ENCODE assay signal across 9 cellular contexts in genomic region chr19:5976768-5977167, GRCh38. TPM values are rescaled to one million over a fixed set of nuclear protein-coding genes. Genes with fewer than 3 reads are reported as not detected.
DNase-seq lines count a peak whose midpoint lies in the region; ATAC-seq and TF ChIP-seq lines count a peak whose summit lies in the region.
"Had no signal": no experiment of that assay in that cellular context is flagged by ENCODE, and none has a peak within 500 bp of the region (broad histone marks: within the 10 kb centered on the region; RNA-seq: fewer than 3 reads in every experiment).

No MANE protein-coding gene starts in this region.

- ATAC-seq in activated naive CD8-positive, alpha-beta T cell treated with anti-CD3 and anti-CD28 coated beads, Interleukin-2, amount 50 U/mL, for 24 hours = no peak
- ATAC-seq in left lung = no peak

- peaks cover 23 to 62% of the 10 kb centered on the region in 2 donors for H3K4me1 ChIP-seq in left lung
- H3K4me1 ChIP-seq in testis = peaks cover 19% of the 10 kb centered on the region

- no peak for DNase-seq in activated CD4-positive, alpha-beta T cell treated with anti-CD3 and anti-CD28 coated beads, Interleukin-2, amount 10 ng/mL, durations not matched to agents 24 days and 14 days
- DNase-seq in activated CD4-positive, alpha-beta T cell treated with anti-CD3 and anti-CD28 coated beads, Interleukin-2, amount 50 U/mL, for 1 hour = no peak
- DNase-seq in activated naive CD8-positive, alpha-beta T cell treated with anti-CD3 and anti-CD28 coated beads, Interleukin-2, amount 50 U/mL, for 24 hours = no peak
- no peak for DNase-seq in left lung
- DNase-seq in testis = no peak
- DNase-seq in medulla oblongata (ENCODE audit: extremely low spot score) = no peak
- DNase-seq in NCI-H1694 (lab: John Stamatoyannopoulos, UW) = no peak
- DNase-seq in CD1c-positive myeloid dendritic cell (ENCODE audit: extremely low spot score) = no peak
- DNase-seq: activated CD4-positive, CD25-positive, alpha-beta regulatory T cell treated with anti-CD3 and anti-CD28 coated beads, Interleukin-2, amount 50 U/mL, for 72 hours had no signal

- H3K4me3 Mint-ChIP-seq in activated CD4-positive, alpha-beta T cell treated with anti-CD3 and anti-CD28 coated beads, Interleukin-2, amount 10 ng/mL, durations not matched to agents 24 days and 14 days = peak overlapping the region; percentile 94
- peak overlapping the region; percentile 97 for H3K4me3 Mint-ChIP-seq in activated naive CD8-positive, alpha-beta T cell treated with anti-CD3 and anti-CD28 coated beads, Interleukin-2, amount 50 U/mL, for 24 hours

- WGBS in testis, 2 donors = 22 to 38% methylated on average over 8 of the region's 8 CpGs

- H3K27ac ChIP-seq in left lung (no peak overlapping the region), testis (no peak overlapping the region)

- TF ChIP-seq POLR2A in testis (IDR thresholded peaks at IDR 0.05) = no peak

- no peak for TF ChIP-seq CTCF in left lung (IDR thresholded peaks at IDR 0.05)
- no peak for TF ChIP-seq CTCF in testis (IDR thresholded peaks at IDR 0.05)

- H3K27me3 Mint-ChIP-seq in activated CD4-positive, alpha-beta T cell treated with anti-CD3 and anti-CD28 coated beads, Interleukin-2, amount 10 ng/mL, durations not matched to agents 24 days and 14 days = no peaks in the 10 kb centered on the region
- H3K27me3 Mint-ChIP-seq in activated naive CD8-positive, alpha-beta T cell treated with anti-CD3 and anti-CD28 coated beads, Interleukin-2, amount 50 U/mL, for 24 hours = peaks cover 2% of the 10 kb centered on the region

- H3K9me3 ChIP-seq in left lung (no peaks in the 10 kb centered on the region), testis (no peaks in the 10 kb centered on the region)

- peak overlapping the region; percentile 90 for H3K27ac Mint-ChIP-seq in activated CD4-positive, alpha-beta T cell treated with anti-CD3 and anti-CD28 coated beads, Interleukin-2, amount 10 ng/mL, durations not matched to agents 24 days and 14 days
- peak overlapping the region; percentile 96 for H3K27ac Mint-ChIP-seq in activated naive CD8-positive, alpha-beta T cell treated with anti-CD3 and anti-CD28 coated beads, Interleukin-2, amount 50 U/mL, for 24 hours

- H3K27me3 ChIP-seq in left lung (no peaks in the 10 kb centered on the region), testis (no peaks in the 10 kb centered on the region)

- no peaks in the 10 kb centered on the region for H3K9me3 Mint-ChIP-seq in activated CD4-positive, alpha-beta T cell treated with anti-CD3 and anti-CD28 coated beads, Interleukin-2, amount 10 ng/mL, durations not matched to agents 24 days and 14 days
- no peaks in the 10 kb centered on the region for H3K9me3 Mint-ChIP-seq in activated naive CD8-positive, alpha-beta T cell treated with anti-CD3 and anti-CD28 coated beads, Interleukin-2, amount 50 U/mL, for 24 hours

- H3K36me3 ChIP-seq in left lung (peaks cover 0 to 18% of the 10 kb centered on the region in 2 donors), testis (ENCODE audit: low read depth, missing control alignments) (no peaks in the 10 kb centered on the region)

- intact Hi-C loops in activated CD4-positive, alpha-beta T cell treated with anti-CD3 and anti-CD28 coated beads, Interleukin-2, amount 10 ng/mL, durations not matched to agents 24 days and 14 days (cut with micrococcal nuclease) = loop anchor here (5.0 kb wide), 1 partner anchor 174 kb away; no protein-coding TSS in a partner anchor
- intact Hi-C loops in left lung (cut with DNase I) = no loop called here
- intact Hi-C loops in testis (cut with DNase I; ENCODE audit: low total_unique reads) = no loop called here

- peaks cover 33% of the 10 kb centered on the region for H3K36me3 Mint-ChIP-seq in activated CD4-positive, alpha-beta T cell treated with anti-CD3 and anti-CD28 coated beads, Interleukin-2, amount 10 ng/mL, durations not matched to agents 24 days and 14 days (ENCODE audit: low read depth)
- H3K36me3 Mint-ChIP-seq in activated naive CD8-positive, alpha-beta T cell treated with anti-CD3 and anti-CD28 coated beads, Interleukin-2, amount 50 U/mL, for 24 hours (ENCODE audit: low read depth) = peaks cover 30% of the 10 kb centered on the region

- H3K4me3 ChIP-seq in left lung (peak overlapping the region; percentile 75 to 96), testis (peak overlapping the region; percentile 86 to 87)

- peaks cover 58% of the 10 kb centered on the region for H3K4me1 Mint-ChIP-seq in activated CD4-positive, alpha-beta T cell treated with anti-CD3 and anti-CD28 coated beads, Interleukin-2, amount 10 ng/mL, durations not matched to agents 24 days and 14 days
- H3K4me1 Mint-ChIP-seq in activated naive CD8-positive, alpha-beta T cell treated with anti-CD3 and anti-CD28 coated beads, Interleukin-2, amount 50 U/mL, for 24 hours = peaks cover 70% of the 10 kb centered on the region

RNA-seq across cellular contexts. Expression of gene RANBP3, which starts 1.2 kb away (rescaled TPM):
- total RNA-seq in activated CD4-positive, alpha-beta T cell treated with anti-CD3 and anti-CD28 coated beads, Interleukin-2, amount 10 ng/mL, durations not matched to agents 24 days and 14 days = 105 and 114 TPM in 2 replicates
- 10 to 100 TPM; 64.6 to 69.0 TPM for total RNA-seq in left lung
- total RNA-seq in testis = 100 to 1,000 TPM; 145 to 148 TPM
- 142 TPM for polyA plus RNA-seq in testis (ENCODE audit: insufficient read depth, low read depth, low replicate concordance)
